In genomic region chr14:68284333-68284732, GRCh38 we compare ENCODE assay signal across 14 cellular contexts.
A peak's percentile ranks its signal among the peaks of the same experiment; 100 is the strongest.
DNase-seq lines count a peak whose midpoint lies in the region; ATAC-seq, FAIRE-seq and TF ChIP-seq lines count a peak whose summit lies in the region.
"Had no signal": no experiment of that assay in that cellular context is flagged by ENCODE, and none has a peak within 500 bp of the region (broad histone marks: within the 10 kb centered on the region; RNA-seq: fewer than 3 reads in every experiment).

No MANE protein-coding gene starts in this region.

- H3K4me1 Mint-ChIP-seq in central memory CD8-positive, alpha-beta T cell, result peaks cover 57% of the 10 kb centered on the region
- peaks cover 60 to 68% of the 10 kb centered on the region in 2 donors for H3K4me1 Mint-ChIP-seq in natural killer cell treated with Interleukin-12 subunit alpha and Interleukin-12 subunit beta and Interleukin-15 and Interleukin-18, amount 100 ng/mL, for 72 hours (ENCODE audit: low read depth in 2 of 2)

- CTCF ChIA-PET in HepG2 (lab: Yijun Ruan, JAX; ENCODE audit: low intra/inter-chr PET ratio, low total read pairs), result no interaction called here

- H3K9ac ChIP-seq in liver (ENCODE audit: low read depth in 1 of 2, low read length in 2 of 2) (no peak overlapping the region), HepG2 (ENCODE audit: insufficient read depth, low read depth, low read length) (no peak overlapping the region)

- peak overlapping the region; percentile 50 for H3K4me3 Mint-ChIP-seq in central memory CD8-positive, alpha-beta T cell
- H3K4me3 Mint-ChIP-seq in natural killer cell treated with Interleukin-12 subunit alpha and Interleukin-12 subunit beta and Interleukin-15 and Interleukin-18, amount 100 ng/mL, for 72 hours, result peak overlapping the region; percentile 72
- H3K4me3 Mint-ChIP-seq: GM23338 had no signal

- BruUV-seq in HepG2 (replicated peaks; lab: Mats Ljungman, UMichigan), result no TSS peak

- H3K27ac Mint-ChIP-seq in central memory CD8-positive, alpha-beta T cell (ENCODE audit: low read depth), result peak overlapping the region; percentile 84
- H3K27ac Mint-ChIP-seq in natural killer cell treated with Interleukin-12 subunit alpha and Interleukin-12 subunit beta and Interleukin-15 and Interleukin-18, amount 100 ng/mL, for 72 hours, result peak overlapping the region; percentile 90 to 96
- H3K27ac Mint-ChIP-seq: GM23338 had no signal

- in situ Hi-C loops in HepG2 (cut with HindIII; ENCODE audit: extremely low pct_ligation_motif_present, low pct_unique_long_range_greater_than_20kb), result no loop called here

- H3K27me3 ChIP-seq in liver (ENCODE audit: control insufficient read depth in 4 of 4, insufficient read depth in 4 of 4, low read length in 3 of 4), result no peaks in the 10 kb centered on the region
- H3K27me3 ChIP-seq in HepG2 (ENCODE audit: control insufficient read depth in 1 of 2, insufficient read depth in 2 of 2, low read length in 2 of 2), result no peaks in the 10 kb centered on the region

- no peaks in the 10 kb centered on the region for H3K79me2 ChIP-seq in HepG2 (ENCODE audit: insufficient read depth, low read length)

- peaks cover 5% of the 10 kb centered on the region for H3K36me3 Mint-ChIP-seq in central memory CD8-positive, alpha-beta T cell (ENCODE audit: insufficient read depth)
- no peaks in the 10 kb centered on the region for H3K36me3 Mint-ChIP-seq in natural killer cell treated with Interleukin-12 subunit alpha and Interleukin-12 subunit beta and Interleukin-15 and Interleukin-18, amount 100 ng/mL, for 72 hours

- H3K4me3 ChIP-seq in liver (ENCODE audit: low read depth in 1 of 3, low read length in 3 of 3), result no peak overlapping the region
- no peak overlapping the region for H3K4me3 ChIP-seq in HepG2 (replicated peaks in 1 of 3; ENCODE audit: insufficient read depth in 1 of 3, low read depth in 2 of 3, low read length in 3 of 3)
- H3K4me3 ChIP-seq: GM23338 had no signal

- no peak for TF ChIP-seq CTCF in liver (IDR thresholded peaks at IDR 0.05; ENCODE audit: low read depth, low read length, missing input control)
- no peak for TF ChIP-seq CTCF in HepG2 (CRISPR knock-in tag; IDR thresholded peaks at IDR 0.05)

- POLR2A ChIA-PET in HepG2 (lab: Yijun Ruan, JAX), result no interaction called here

- ATAC-seq in HepG2, result no peak
- ATAC-seq in central memory CD8-positive, alpha-beta T cell (replicated peaks; ENCODE audit: extremely low read depth, poor library complexity, severe bottlenecking), result no peak
- no peak for ATAC-seq in natural killer cell treated with Interleukin-12 subunit alpha and Interleukin-12 subunit beta and Interleukin-15 and Interleukin-18, amount 100 ng/mL, for 72 hours
- ATAC-seq in HG02642 (IDR thresholded peaks at IDR 0.05; ENCODE audit: poor library complexity, unreplicated experiment), result no peak

- H3K9me3 Mint-ChIP-seq in central memory CD8-positive, alpha-beta T cell, result no peaks in the 10 kb centered on the region
- H3K9me3 Mint-ChIP-seq in natural killer cell treated with Interleukin-12 subunit alpha and Interleukin-12 subunit beta and Interleukin-15 and Interleukin-18, amount 100 ng/mL, for 72 hours, result no peaks in the 10 kb centered on the region
- H3K9me3 Mint-ChIP-seq: GM23338, nephron progenitor cell had no signal

- FAIRE-seq in HepG2 (lab: Jason Lieb, UNC), result no peak
- FAIRE-seq: endothelial cell of umbilical vein had no signal

- H3K36me3 ChIP-seq in liver (ENCODE audit: control insufficient read depth in 4 of 4, insufficient read depth in 3 of 4, low read depth in 1 of 4, low read length in 3 of 4) (no peaks in the 10 kb centered on the region), HepG2 (replicated peaks in 1 of 2; ENCODE audit: control insufficient read depth in 1 of 2, insufficient read depth in 2 of 2, low read length in 2 of 2) (no peaks in the 10 kb centered on the region)

- intact Hi-C loops in HepG2 (cut with micrococcal nuclease; ENCODE audit: unreplicated experiment), result no loop called here

- H3K4me2 ChIP-seq in HepG2 (ENCODE audit: low read depth, low read length), result no peak overlapping the region
- H3K4me2 ChIP-seq: GM23338 had no signal

- H3K27ac ChIP-seq in liver (ENCODE audit: low read depth in 1 of 2, low read length in 2 of 2) (no peak overlapping the region), HepG2 (ENCODE audit: extremely low read length, insufficient read depth, low read length) (no peak overlapping the region)

- no peaks in the 10 kb centered on the region for H3K9me3 ChIP-seq in liver (ENCODE audit: control insufficient read depth in 4 of 4, low read length in 3 of 4)
- no peaks in the 10 kb centered on the region for H3K9me3 ChIP-seq in HepG2 (ENCODE audit: low read length)

- TF ChIP-seq EP300 in HepG2 (IDR thresholded peaks at IDR 0.05; ENCODE audit: low read depth in 2 of 2, low read length in 2 of 2) (no peak), HepG2 (CRISPR knock-in tag; IDR thresholded peaks at IDR 0.05; ENCODE audit: borderline replicate concordance) (no peak)

- H3K4me1 ChIP-seq in liver (ENCODE audit: control insufficient read depth in 4 of 4, insufficient read depth in 4 of 4, low read length in 3 of 4) (peaks cover 0 to 4% (median 3%) of the 10 kb centered on the region in 4 donors), HepG2 (ENCODE audit: insufficient read depth, low read length) (peaks cover 52% of the 10 kb centered on the region)

- TF ChIP-seq RAD21 in liver (IDR thresholded peaks at IDR 0.05) (no peak), HepG2 (CRISPR knock-in tag; IDR thresholded peaks at IDR 0.05) (no peak)

- DNase-seq in HepG2 (ENCODE audit: low spot score) (no peak), pons (ENCODE audit: low spot score) (no peak), NCI-H146 (lab: John Stamatoyannopoulos, UW) (no peak), NCI-H187 treated with DMSO at 0.1 percent for 48 hours (lab: John Stamatoyannopoulos, UW) (no peak)
- DNase-seq in central memory CD8-positive, alpha-beta T cell (ENCODE audit: low spot score in 2 of 2), result no peak
- DNase-seq in natural killer cell treated with Interleukin-12 subunit alpha and Interleukin-12 subunit beta and Interleukin-15 and Interleukin-18, amount 100 ng/mL, for 72 hours (ENCODE audit: low spot score), result no peak
- DNase-seq: AML-193; NCI-H2029 treated with DMSO at 0.1 percent for 48 hours; nephron progenitor cell; stimulated activated CD4-positive, alpha-beta T cell treated with anti-CD3 and anti-CD28 coated beads, Interleukin-2, amount 100 ng/mL, for 48 hours had no signal

- no peaks in the 10 kb centered on the region for H3K27me3 Mint-ChIP-seq in central memory CD8-positive, alpha-beta T cell
- no peaks in the 10 kb centered on the region for H3K27me3 Mint-ChIP-seq in natural killer cell treated with Interleukin-12 subunit alpha and Interleukin-12 subunit beta and Interleukin-15 and Interleukin-18, amount 100 ng/mL, for 72 hours

- TF ChIP-seq POLR2A in HepG2 (IDR thresholded peaks at IDR 0.05; ENCODE audit: insufficient read depth in 1 of 2, low read depth in 2 of 2, low read length in 2 of 2), result no peak

- H4K20me1 ChIP-seq in HepG2 (ENCODE audit: insufficient read depth, low read length), result no peaks in the 10 kb centered on the region

- H2AFZ ChIP-seq in HepG2 (ENCODE audit: low read length), result no peak overlapping the region
- H2AFZ ChIP-seq: GM23338 had no signal

TF ChIP-seq in liver, 16 proteins besides CTCF, POLR2A, EP300 and RAD21:
- TF ChIP-seq NR2F2 (IDR thresholded peaks at IDR 0.05) (peak; percentile 10), SP1 (IDR thresholded peaks at IDR 0.05) (no peak)

TF ChIP-seq in HepG2, 621 proteins besides CTCF, POLR2A, EP300 and RAD21 (continues in another document):
- TF ChIP-seq NR2C2 (CRISPR knock-in tag; IDR thresholded peaks at IDR 0.05; ENCODE audit: borderline replicate concordance) (no peak), TBX3 (IDR thresholded peaks at IDR 0.05; ENCODE audit: borderline replicate concordance) (no peak), ZNF263 (CRISPR knock-in tag; IDR thresholded peaks at IDR 0.05) (no peak), ZNF432 (CRISPR knock-in tag; IDR thresholded peaks at IDR 0.05; ENCODE audit: borderline replicate concordance) (no peak), ZNF883 (CRISPR knock-in tag; IDR thresholded peaks at IDR 0.05; ENCODE audit: not compliant biosample characterization) (no peak), KDM1A (CRISPR knock-in tag; IDR thresholded peaks at IDR 0.05) (no peak), ZNF761 (CRISPR knock-in tag; conservative IDR thresholded peaks at IDR 0.05) (no peak), SNRNP70 (IDR thresholded peaks at IDR 0.05; ENCODE audit: low read depth, low read length) (no peak), ZNF816 (CRISPR knock-in tag; IDR thresholded peaks at IDR 0.05; ENCODE audit: borderline replicate concordance) (no peak), ZNF292 (CRISPR knock-in tag; IDR thresholded peaks at IDR 0.05; ENCODE audit: borderline replicate concordance, low read depth) (no peak), MYC (CRISPR knock-in tag; IDR thresholded peaks at IDR 0.05; ENCODE audit: borderline replicate concordance) (no peak), ONECUT2 (CRISPR knock-in tag; IDR thresholded peaks at IDR 0.05) (no peak), TCF12 (IDR thresholded peaks at IDR 0.05) (no peak), TCF12 (CRISPR knock-in tag; IDR thresholded peaks at IDR 0.05) (no peak), GMEB1 (CRISPR knock-in tag; IDR thresholded peaks at IDR 0.05; ENCODE audit: borderline replicate concordance) (no peak), ZBTB34 (CRISPR knock-in tag; IDR thresholded peaks at IDR 0.05) (no peak)
